Comparison of ENCODE assay signal across 16 cellular contexts in genomic region chr9:89933578-89933977, GRCh38.
DNase-seq lines count a peak whose midpoint lies in the region; ATAC-seq, FAIRE-seq and TF ChIP-seq lines count a peak whose summit lies in the region.
"Had no signal": no experiment of that assay in that cellular context is flagged by ENCODE, and none has a peak within 500 bp of the region (broad histone marks: within the 10 kb centered on the region; RNA-seq: fewer than 3 reads in every experiment).

No MANE protein-coding gene starts in this region.

- intact Hi-C loops in ascending aorta (cut with DNase I) (loop anchor here (2.0 kb wide), 1 partner anchor 67 kb away; no protein-coding TSS in a partner anchor), esophagus muscularis mucosa (cut with DNase I) (no loop called here), lower leg skin (cut with DNase I; ENCODE audit: low total_unique reads) (no loop called here)

- H3K9me3 ChIP-seq in ascending aorta (no peaks in the 10 kb centered on the region), esophagus muscularis mucosa (no peaks in the 10 kb centered on the region), thoracic aorta (no peaks in the 10 kb centered on the region)

- CTCF ChIA-PET in WTC11 (lab: Charles Lee), result interaction anchor here (2.7 kb wide), 1 partner anchor 330 kb away, joined by 7 read pairs; no protein-coding TSS in a partner anchor

- H3K36me3 Mint-ChIP-seq in WTC11, result no peaks in the 10 kb centered on the region

- H3K4me3 Mint-ChIP-seq in WTC11, result no peak overlapping the region
- H3K4me3 Mint-ChIP-seq: B cell; CD4-positive, alpha-beta T cell; HFFc6 had no signal

- H3K4me3 ChIP-seq in ascending aorta, result no peak overlapping the region
- H3K4me3 ChIP-seq in esophagus muscularis mucosa, result no peak overlapping the region
- H3K4me3 ChIP-seq in lower leg skin (ENCODE audit: low read depth, poor library complexity, severe bottlenecking), result no peak overlapping the region
- no peak overlapping the region for H3K4me3 ChIP-seq in thoracic aorta

- no peak for FAIRE-seq in HTR-8/SVneo (lab: Jason Lieb, UNC)

- no peaks in the 10 kb centered on the region for H3K36me3 ChIP-seq in ascending aorta
- no peaks in the 10 kb centered on the region for H3K36me3 ChIP-seq in esophagus muscularis mucosa
- H3K36me3 ChIP-seq in thoracic aorta, result no peaks in the 10 kb centered on the region

- peak in 1 of 2 donors; percentile 74 for DNase-seq in ascending aorta (ENCODE audit: low spot score in 2 of 2)
- DNase-seq in esophagus muscularis mucosa (ENCODE audit: extremely low spot score), result no peak
- DNase-seq in lower leg skin (ENCODE audit: low spot score in 2 of 2), result peak; percentile 53 to 75
- DNase-seq in thoracic aorta (ENCODE audit: low spot score), result peak; percentile 14
- no peak for DNase-seq in central memory CD4-positive, alpha-beta T cell
- no peak for DNase-seq in WTC11 (ENCODE audit: low spot score)
- DNase-seq in HTR-8/SVneo (ENCODE audit: insufficient read length, low spot score), result no peak
- no peak for DNase-seq in islet precursor cell
- DNase-seq: C1 segment of cervical spinal cord; Calu3; CD4-positive, alpha-beta T cell; DMS 273 treated with DMSO at 0.1 percent for 48 hours; HCEC 1CT; HFFc6 had no signal

- peaks cover 7% of the 10 kb centered on the region for H3K9me3 Mint-ChIP-seq in WTC11
- H3K9me3 Mint-ChIP-seq: CD4-positive, alpha-beta T cell had no signal

- no peak for TF ChIP-seq CTCF in ascending aorta (IDR thresholded peaks at IDR 0.05)
- TF ChIP-seq CTCF in esophagus muscularis mucosa (IDR thresholded peaks at IDR 0.05), result no peak
- no peak for TF ChIP-seq CTCF in lower leg skin (IDR thresholded peaks at IDR 0.05)
- no peak for TF ChIP-seq CTCF in thoracic aorta (IDR thresholded peaks at IDR 0.05)
- TF ChIP-seq CTCF in WTC11 (IDR thresholded peaks at IDR 0.05), result no peak

- peaks cover 6% of the 10 kb centered on the region for H3K4me1 Mint-ChIP-seq in WTC11

- H3K27ac ChIP-seq in ascending aorta (peak overlapping the region; percentile 35 to 45), esophagus muscularis mucosa (replicated peaks in 1 of 4) (peak overlapping the region in 1 of 4 donors; percentile 36), thoracic aorta (peak overlapping the region; percentile 42 to 82)
- H3K27ac ChIP-seq: HL-60 had no signal

- H3K27ac Mint-ChIP-seq in WTC11, result no peak overlapping the region
- H3K27ac Mint-ChIP-seq: B cell; CD4-positive, alpha-beta T cell; HFFc6 had no signal

- peaks cover 2% of the 10 kb centered on the region; the same call in 1 of the 2 replicates for H3K27me3 Mint-ChIP-seq in WTC11 (ENCODE audit: low read depth)

- H3K4me1 ChIP-seq in ascending aorta, result peaks cover 3 to 12% of the 10 kb centered on the region in 2 donors
- peaks cover 24 to 54% (median 48%) of the 10 kb centered on the region in 4 donors for H3K4me1 ChIP-seq in esophagus muscularis mucosa
- H3K4me1 ChIP-seq in thoracic aorta (ENCODE audit: control insufficient read depth in 1 of 2, low read depth in 2 of 2), result peaks cover 10 to 42% of the 10 kb centered on the region in 2 donors

- TF ChIP-seq POLR2A in esophagus muscularis mucosa (IDR thresholded peaks at IDR 0.05; ENCODE audit: low read depth), result no peak
- no peak for TF ChIP-seq POLR2A in lower leg skin (IDR thresholded peaks at IDR 0.05)

- TF ChIP-seq EP300 in esophagus muscularis mucosa (IDR thresholded peaks at IDR 0.05), result peak; percentile 9

- POLR2A ChIA-PET in WTC11 (lab: Charles Lee), result no interaction called here

- 81% methylated on average over 4 of the region's 4 CpGs for WGBS in esophagus muscularis mucosa
- 57 to 70% methylated on average over 4 of the region's 4 CpGs for WGBS in lower leg skin, 2 donors

- H3K27me3 ChIP-seq in ascending aorta, result no peaks in the 10 kb centered on the region
- no peaks in the 10 kb centered on the region for H3K27me3 ChIP-seq in esophagus muscularis mucosa
- H3K27me3 ChIP-seq in thoracic aorta (replicated peaks; ENCODE audit: insufficient read depth), result no peaks in the 10 kb centered on the region

- peak; percentile 48 for ATAC-seq in thoracic aorta (ENCODE audit: insufficient number of reproducible peaks, low FRiP score, low read depth)
- ATAC-seq in WTC11, result no peak

TF ChIP-seq in WTC11, 78 proteins besides CTCF, POLR2A, EP300 and RAD21:
- TF ChIP-seq IRF1 (CRISPR knock-in tag; IDR thresholded peaks at IDR 0.05) (no peak), TEAD4 (CRISPR knock-in tag; IDR thresholded peaks at IDR 0.05) (no peak), STAT6 (CRISPR knock-in tag; conservative IDR thresholded peaks at IDR 0.05; ENCODE audit: low read depth) (no peak), ZNF416 (CRISPR knock-in tag; IDR thresholded peaks at IDR 0.05) (no peak)

Comparison
In these comparisons a context has a peak if more than half of its experiments do, and no peak if none do; other contexts are left out.
1. DNase-seq: peak in lower leg skin (2 of 2) and thoracic aorta (single experiment); none in esophagus muscularis mucosa (single experiment), central memory CD4-positive, alpha-beta T cell (single experiment), WTC11 (single experiment), HTR-8/SVneo (single experiment) and islet precursor cell (single experiment).